Comparison of ENCODE assay signal across 22 cellular contexts in the genomic region with DNA sequence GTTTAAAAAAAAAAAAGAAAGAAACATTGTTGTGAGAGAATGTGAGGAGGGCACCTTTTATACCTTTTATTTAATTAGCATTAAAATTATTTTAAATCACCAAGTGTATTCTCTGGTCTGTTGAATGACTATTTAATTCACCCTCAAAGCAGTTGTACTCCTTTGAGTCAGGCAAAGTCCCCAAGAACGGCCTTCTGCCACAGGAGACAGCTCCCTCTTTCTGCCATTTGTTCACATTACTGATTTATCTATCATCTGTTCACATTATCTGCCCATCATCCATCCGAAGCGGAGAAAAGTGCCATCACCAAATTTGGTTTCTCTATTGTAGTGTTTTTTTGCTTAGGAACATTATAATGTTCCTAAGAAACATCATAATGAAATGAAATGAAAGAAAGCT.
DNase-seq lines count a peak whose midpoint lies in the region; ATAC-seq, FAIRE-seq and TF ChIP-seq lines count a peak whose summit lies in the region.
"Had no signal": no experiment of that assay in that cellular context is flagged by ENCODE, and none has a peak within 500 bp of the region (broad histone marks: within the 10 kb centered on the region; RNA-seq: fewer than 3 reads in every experiment).

No MANE protein-coding gene starts in this region.

- no peaks in the 10 kb centered on the region for H3K4me1 ChIP-seq in K562 (replicated peaks in 1 of 2; ENCODE audit: control insufficient read depth in 2 of 2, insufficient read depth in 2 of 2, low read length in 2 of 2)
- no peaks in the 10 kb centered on the region for H3K4me1 ChIP-seq in kidney (ENCODE audit: control insufficient read depth in 1 of 2, insufficient read depth in 1 of 2, low read depth in 1 of 2, low read length in 2 of 2)
- no peaks in the 10 kb centered on the region for H3K4me1 ChIP-seq in Peyer's patch
- H3K4me1 ChIP-seq: parathyroid adenoma had no signal

- CTCF ChIA-PET in K562 (lab: Yijun Ruan, JAX; ENCODE audit: low intra/inter-chr PET ratio): no interaction called here

- H3K4me2 ChIP-seq in K562 (ENCODE audit: insufficient read depth, low read length): no peak overlapping the region
- H3K4me2 ChIP-seq: hepatocyte had no signal

- no peaks in the 10 kb centered on the region for H3K27me3 Mint-ChIP-seq in mesothelial cell of epicardium (ENCODE audit: low read depth)
- H3K27me3 Mint-ChIP-seq: brain had no signal

- no peaks in the 10 kb centered on the region for H3K36me3 ChIP-seq in K562 (ENCODE audit: control insufficient read depth, insufficient read depth, low read length)
- no peaks in the 10 kb centered on the region for H3K36me3 ChIP-seq in kidney (ENCODE audit: control insufficient read depth in 1 of 2, insufficient read depth in 2 of 2, low read length in 2 of 2)
- no peaks in the 10 kb centered on the region for H3K36me3 ChIP-seq in Peyer's patch

- peak; percentile 19 to 37; a peak in 2 of 4 replicates for TF ChIP-seq RAD21 in K562 (CRISPR knock-in tag; conservative IDR thresholded peaks at IDR 0.05 in 1 of 2, IDR thresholded peaks at IDR 0.05 in 1 of 2)

- BruUV-seq in K562 (replicated peaks; lab: Mats Ljungman, UMichigan): no TSS peak

- DNase-seq in ACHN: peak; percentile 25
- peak; percentile 5 for DNase-seq in EH (ENCODE audit: low read depth)
- peak; percentile 6 for DNase-seq in M059J (ENCODE audit: low read depth)
- DNase-seq in K562 (ENCODE audit: extremely low read depth in 1 of 4, low spot score in 3 of 4): peak in 1 of 4 experiments; percentile 3
- no peak for DNase-seq in COR-L47 (lab: John Stamatoyannopoulos, UW)
- no peak for DNase-seq in kidney
- DNase-seq in mesothelial cell of epicardium (ENCODE audit: low spot score in 2 of 2, unreplicated experiment in 2 of 2): no peak
- DNase-seq in Peyer's patch: no peak
- DNase-seq: activated CD4-positive, alpha-beta T cell treated with anti-CD3 and anti-CD28 coated beads for 36 hours; activated naive CD8-positive, alpha-beta T cell treated with anti-CD3 and anti-CD28 coated beads, Interleukin-2, amount 50 U/mL, for 24 hours; foreskin fibroblast; islet precursor cell; natural killer cell; NCI-H2171 treated with DMSO at 0.1 percent for 48 hours; SW 1271 had no signal

- H4K20me1 ChIP-seq in K562 (replicated peaks; ENCODE audit: control insufficient read depth, insufficient read depth, low read length): no peaks in the 10 kb centered on the region

- H3K27me3 ChIP-seq in K562 (ENCODE audit: control insufficient read depth in 2 of 2, insufficient read depth in 2 of 2, low read length in 2 of 2) (no peaks in the 10 kb centered on the region), Peyer's patch (no peaks in the 10 kb centered on the region)
- H3K27me3 ChIP-seq: hepatocyte had no signal

- no peaks in the 10 kb centered on the region for H3K36me3 Mint-ChIP-seq in mesothelial cell of epicardium
- H3K36me3 Mint-ChIP-seq: brain; memory B cell; natural killer cell; stimulated activated memory B cell treated with anti-CD40 and anti-IgM and Interleukin-4, amounts not matched to agents 10 μg/mL and 1 μg/mL and 100 μg/mL, for 72 hours had no signal

- no peak for TF ChIP-seq EP300 in K562 (IDR thresholded peaks at IDR 0.05; ENCODE audit: low read length)

- H3K9ac ChIP-seq in K562 (ENCODE audit: insufficient read depth in 1 of 2, low read depth in 2 of 2, low read length in 2 of 2) (no peak overlapping the region), kidney (ENCODE audit: low read length in 2 of 2) (no peak overlapping the region)
- H3K9ac ChIP-seq: parathyroid adenoma had no signal

- peaks cover 25% of the 10 kb centered on the region for H3K9me3 Mint-ChIP-seq in mesothelial cell of epicardium
- H3K9me3 Mint-ChIP-seq: activated naive CD8-positive, alpha-beta T cell treated with anti-CD3 and anti-CD28 coated beads, Interleukin-2, amount 50 U/mL, for 24 hours; memory B cell; natural killer cell; stimulated activated memory B cell treated with anti-CD40 and anti-IgM and Interleukin-4, amounts not matched to agents 10 μg/mL and 1 μg/mL and 100 μg/mL, for 72 hours had no signal

- no peaks in the 10 kb centered on the region for H3K4me1 Mint-ChIP-seq in mesothelial cell of epicardium
- H3K4me1 Mint-ChIP-seq: activated CD4-positive, alpha-beta T cell treated with anti-CD3 and anti-CD28 coated beads for 36 hours; activated naive CD8-positive, alpha-beta T cell treated with anti-CD3 and anti-CD28 coated beads, Interleukin-2, amount 50 U/mL, for 24 hours; brain; memory B cell; natural killer cell; stimulated activated memory B cell treated with anti-CD40 and anti-IgM and Interleukin-4, amounts not matched to agents 10 μg/mL and 1 μg/mL and 100 μg/mL, for 72 hours had no signal

- ATAC-seq in K562: no peak
- ATAC-seq: activated CD4-positive, alpha-beta T cell treated with anti-CD3 and anti-CD28 coated beads for 36 hours; activated naive CD8-positive, alpha-beta T cell treated with anti-CD3 and anti-CD28 coated beads, Interleukin-2, amount 50 U/mL, for 24 hours; natural killer cell; sciatic nerve; stimulated activated memory B cell treated with anti-CD40 and anti-IgM and Interleukin-4, amounts not matched to agents 10 μg/mL and 1 μg/mL and 100 μg/mL, for 72 hours had no signal

- H3K4me3 Mint-ChIP-seq in mesothelial cell of epicardium: no peak overlapping the region
- H3K4me3 Mint-ChIP-seq: activated CD4-positive, alpha-beta T cell treated with anti-CD3 and anti-CD28 coated beads for 36 hours; activated naive CD8-positive, alpha-beta T cell treated with anti-CD3 and anti-CD28 coated beads, Interleukin-2, amount 50 U/mL, for 24 hours; brain; memory B cell; natural killer cell; stimulated activated memory B cell treated with anti-CD40 and anti-IgM and Interleukin-4, amounts not matched to agents 10 μg/mL and 1 μg/mL and 100 μg/mL, for 72 hours had no signal

- 3% methylated on average over 3 of the region's 3 CpGs for WGBS in K562 (ENCODE audit: insufficient coverage, low coverage, missing lambda C conversion rate)

- TF ChIP-seq POLR2A in K562 (conservative IDR thresholded peaks at IDR 0.05) (no peak), Peyer's patch (IDR thresholded peaks at IDR 0.05) (no peak)

- H3K27ac ChIP-seq in K562 (ENCODE audit: extremely low read depth, low read depth, low read length): no peak overlapping the region
- no peak overlapping the region for H3K27ac ChIP-seq in kidney (ENCODE audit: low read depth in 2 of 2, low read length in 2 of 2)
- no peak overlapping the region for H3K27ac ChIP-seq in Peyer's patch
- H3K27ac ChIP-seq: hepatocyte, parathyroid adenoma had no signal

- no peak for FAIRE-seq in K562 (lab: Jason Lieb, UNC)
- no peak for FAIRE-seq in kidney (lab: Jason Lieb, UNC)
- FAIRE-seq: colon had no signal

- H3K9me3 ChIP-seq in K562 (replicated peaks; ENCODE audit: control insufficient read depth, insufficient read depth, low read depth, low read length): no peaks in the 10 kb centered on the region
- H3K9me3 ChIP-seq in kidney (ENCODE audit: control insufficient read depth in 1 of 2, low read length in 2 of 2): no peaks in the 10 kb centered on the region
- H3K9me3 ChIP-seq in Peyer's patch: no peaks in the 10 kb centered on the region

- POLR2A ChIA-PET in K562 (lab: Yijun Ruan, JAX): no interaction called here

- H3K4me3 ChIP-seq in K562 (no peak overlapping the region), kidney (ENCODE audit: low read length in 2 of 2) (no peak overlapping the region), Peyer's patch (no peak overlapping the region)
- H3K4me3 ChIP-seq: hepatocyte had no signal

- H3K9me1 ChIP-seq in K562 (ENCODE audit: control insufficient read depth, insufficient read depth, low read length): no peaks in the 10 kb centered on the region

- no peak overlapping the region for H3K27ac Mint-ChIP-seq in mesothelial cell of epicardium
- H3K27ac Mint-ChIP-seq: activated CD4-positive, alpha-beta T cell treated with anti-CD3 and anti-CD28 coated beads for 36 hours; activated naive CD8-positive, alpha-beta T cell treated with anti-CD3 and anti-CD28 coated beads, Interleukin-2, amount 50 U/mL, for 24 hours; brain; memory B cell; natural killer cell; stimulated activated memory B cell treated with anti-CD40 and anti-IgM and Interleukin-4, amounts not matched to agents 10 μg/mL and 1 μg/mL and 100 μg/mL, for 72 hours had no signal

- H3K79me2 ChIP-seq in K562 (ENCODE audit: control insufficient read depth, insufficient read depth, low read length): no peaks in the 10 kb centered on the region
- H3K79me2 ChIP-seq: hepatocyte, parathyroid adenoma had no signal

- intact Hi-C loops in K562 (cut with micrococcal nuclease) (no loop called here), kidney (cut with DNase I) (no loop called here)

- TF ChIP-seq CTCF in K562 (IDR thresholded peaks at IDR 0.05 in 2 of 3, conservative IDR thresholded peaks at IDR 0.05 in 1 of 3; ENCODE audit: insufficient read depth in 2 of 3, low read depth in 1 of 3, low read length in 3 of 3) (peak in 1 of 3 experiments; percentile 5; a peak in 1 of 6 replicates), kidney (IDR thresholded peaks at IDR 0.05; ENCODE audit: borderline replicate concordance, extremely low read depth, insufficient read depth) (no peak), mesothelial cell of epicardium (IDR thresholded peaks at IDR 0.05; ENCODE audit: unreplicated experiment) (no peak), Peyer's patch (IDR thresholded peaks at IDR 0.05) (peak in 1 of 6 experiments; percentile 40)

- in situ Hi-C loops in ACHN (cut with HindIII; ENCODE audit: low pct_ligation_motif_present, low pct_unique_long_range_greater_than_20kb, low sequenced_read_pairs): no loop called here
- in situ Hi-C loops in K562 (cut with MboI): no loop called here

- no peak overlapping the region for H2AFZ ChIP-seq in K562 (ENCODE audit: low read depth, low read length)
- H2AFZ ChIP-seq: hepatocyte, parathyroid adenoma had no signal

TF ChIP-seq in K562, 482 proteins besides CTCF, POLR2A, EP300 and RAD21:
- TF ChIP-seq RB1 (IDR thresholded peaks at IDR 0.05; ENCODE audit: low read depth): no peak

Comparison
In these comparisons a context has a peak if more than half of its experiments do, and no peak if none do; other contexts are left out.
1. DNase-seq: peak in ACHN (single experiment), EH (single experiment) and M059J (single experiment); none in COR-L47 (single experiment), kidney (single experiment), mesothelial cell of epicardium (0 of 2) and Peyer's patch (0 of 3).